Comparison of ENCODE assay signal across 9 cellular contexts in genomic region chr15:51874751-51875644, GRCh38. TPM values are rescaled to one million over a fixed set of nuclear protein-coding genes. Genes with fewer than 3 reads are reported as not detected.
DNase-seq lines count a peak whose midpoint lies in the region; ATAC-seq, FAIRE-seq and TF ChIP-seq lines count a peak whose summit lies in the region.
"Had no signal": no experiment of that assay in that cellular context is flagged by ENCODE, and none has a peak within 500 bp of the region (broad histone marks: within the 10 kb centered on the region; RNA-seq: fewer than 3 reads in every experiment).

No MANE protein-coding gene starts in this region.

- peak overlapping the region; percentile 63 for H3K4me2 ChIP-seq in endothelial cell of umbilical vein (ENCODE audit: insufficient read depth, low read length)

- H3K4me3 ChIP-seq in AG10803 (ENCODE audit: low read length) (no peak overlapping the region), endothelial cell of umbilical vein (replicated peaks in 1 of 3; ENCODE audit: insufficient read depth in 1 of 3, low read depth in 1 of 3, low read length in 3 of 3) (no peak overlapping the region), mucosa of rectum (ENCODE audit: low read length in 2 of 2) (no peak overlapping the region)

- peak overlapping the region; percentile 75 for H3K9ac ChIP-seq in endothelial cell of umbilical vein (replicated peaks; ENCODE audit: extremely low read depth, insufficient read depth, low read length)
- no peak overlapping the region for H3K9ac ChIP-seq in mucosa of rectum (ENCODE audit: low read depth in 1 of 2, low read length in 2 of 2)

- H4K20me1 ChIP-seq in endothelial cell of umbilical vein (replicated peaks; ENCODE audit: control insufficient read depth, extremely low read depth, insufficient read depth, low read length) = no peaks in the 10 kb centered on the region

- H3K4me3 Mint-ChIP-seq in CD4-positive, alpha-beta T cell = no peak overlapping the region
- H3K4me3 Mint-ChIP-seq: activated naive CD8-positive, alpha-beta T cell had no signal

- H3K27me3 Mint-ChIP-seq in CD4-positive, alpha-beta T cell = no peaks in the 10 kb centered on the region
- H3K27me3 Mint-ChIP-seq: activated naive CD8-positive, alpha-beta T cell had no signal

- H3K27me3 ChIP-seq in endothelial cell of umbilical vein (ENCODE audit: control insufficient read depth in 2 of 2, insufficient read depth in 2 of 2, low read length in 2 of 2) (no peaks in the 10 kb centered on the region), mucosa of rectum (ENCODE audit: control insufficient read depth in 2 of 2, insufficient read depth in 2 of 2, low read length in 2 of 2) (no peaks in the 10 kb centered on the region)
- no peaks in the 10 kb centered on the region for H3K27me3 ChIP-seq in CD4-positive, alpha-beta T cell (ENCODE audit: control insufficient read depth, insufficient read depth, low read length)

- peaks cover 75% of the 10 kb centered on the region for H3K36me3 Mint-ChIP-seq in CD4-positive, alpha-beta T cell (ENCODE audit: low read depth)

- no peaks in the 10 kb centered on the region for H3K9me1 ChIP-seq in endothelial cell of umbilical vein (replicated peaks; ENCODE audit: control insufficient read depth, extremely low read depth, insufficient read depth, low read length)

- BruUV-seq in endothelial cell of umbilical vein (replicated peaks; lab: Mats Ljungman, UMichigan) = no TSS peak

- no peaks in the 10 kb centered on the region for H3K9me3 Mint-ChIP-seq in CD4-positive, alpha-beta T cell

- dilution Hi-C loops in endothelial cell of umbilical vein (cut with MboI; ENCODE audit: extremely low pct_ligation_motif_present, low sequenced_read_pairs) = no loop called here

- ATAC-seq in GM19351 (IDR thresholded peaks at IDR 0.05; ENCODE audit: unreplicated experiment) = no peak
- ATAC-seq in GM21367 (IDR thresholded peaks at IDR 0.05; ENCODE audit: unreplicated experiment) = no peak
- no peak for ATAC-seq in CD4-positive, alpha-beta T cell (ENCODE audit: poor library complexity)
- ATAC-seq in GM21360 (IDR thresholded peaks at IDR 0.05; ENCODE audit: unreplicated experiment) = no peak

- peak overlapping the region; percentile 98 for H3K27ac ChIP-seq in endothelial cell of umbilical vein (ENCODE audit: insufficient read depth, low read depth, low read length)
- peak overlapping the region; percentile 65 to 69 for H3K27ac ChIP-seq in mucosa of rectum (ENCODE audit: low read depth in 2 of 2, low read length in 2 of 2)
- no peak overlapping the region for H3K27ac ChIP-seq in CD4-positive, alpha-beta T cell (ENCODE audit: low read depth, low read length)

- no peak overlapping the region for H2AFZ ChIP-seq in endothelial cell of umbilical vein (ENCODE audit: low read depth, low read length)

- POLR2A ChIA-PET in endothelial cell of umbilical vein (lab: Charles Lee) = no interaction called here
- POLR2A ChIA-PET in CD4-positive, alpha-beta T cell (lab: Charles Lee) = no interaction called here

- H3K36me3 ChIP-seq in endothelial cell of umbilical vein (ENCODE audit: control insufficient read depth in 2 of 2, extremely low read depth in 1 of 2, insufficient read depth in 2 of 2, low read length in 2 of 2) (peaks cover 0 to 7% of the 10 kb centered on the region in 2 experiments), mucosa of rectum (ENCODE audit: control insufficient read depth in 2 of 2, insufficient read depth in 2 of 2, low read length in 2 of 2) (peaks cover 7 to 14% of the 10 kb centered on the region in 2 donors)

- H3K79me2 ChIP-seq in endothelial cell of umbilical vein (ENCODE audit: control insufficient read depth, insufficient read depth, low read length) = peaks cover 24% of the 10 kb centered on the region

- peaks cover 21% of the 10 kb centered on the region for H3K4me1 Mint-ChIP-seq in CD4-positive, alpha-beta T cell (ENCODE audit: low read depth)

- DNase-seq in AG10803 (ENCODE audit: low read depth) (peak; percentile 97), NCI-H524 treated with DMSO at 0.1 percent for 48 hours (lab: John Stamatoyannopoulos, UW) (peak; percentile 14), endothelial cell of umbilical vein (ENCODE audit: low read depth, low spot score) (peak; percentile 92)
- DNase-seq in CD4-positive, alpha-beta T cell = no peak

- FAIRE-seq in endothelial cell of umbilical vein (lab: Jason Lieb, UNC) = peak; percentile 83

- TF ChIP-seq POLR2A in endothelial cell of umbilical vein (IDR thresholded peaks at IDR 0.05; ENCODE audit: low read depth, low read length) = no peak

- H3K9me3 ChIP-seq in endothelial cell of umbilical vein (replicated peaks; ENCODE audit: control insufficient read depth, insufficient read depth, low read length) (no peaks in the 10 kb centered on the region), mucosa of rectum (ENCODE audit: control insufficient read depth in 2 of 2, low read length in 2 of 2) (no peaks in the 10 kb centered on the region)
- H3K9me3 ChIP-seq in CD4-positive, alpha-beta T cell (ENCODE audit: control insufficient read depth, low read length) = no peaks in the 10 kb centered on the region

- TF ChIP-seq CTCF in AG10803 (conservative IDR thresholded peaks at IDR 0.05; ENCODE audit: low read length) (no peak), endothelial cell of umbilical vein (IDR thresholded peaks at IDR 0.05; ENCODE audit: extremely low read depth in 1 of 2, insufficient read depth in 1 of 2, low read depth in 1 of 2, low read length in 2 of 2) (no peak)
- TF ChIP-seq CTCF in CD4-positive, alpha-beta T cell (IDR thresholded peaks at IDR 0.05) = no peak

- peaks cover 42% of the 10 kb centered on the region for H3K4me1 ChIP-seq in endothelial cell of umbilical vein (ENCODE audit: control insufficient read depth, extremely low read depth, insufficient read depth, low read length)
- H3K4me1 ChIP-seq in mucosa of rectum (ENCODE audit: control insufficient read depth in 2 of 2, insufficient read depth in 2 of 2, low read length in 2 of 2) = peaks cover 16 to 28% of the 10 kb centered on the region in 2 donors

- no peak overlapping the region for H3K27ac Mint-ChIP-seq in CD4-positive, alpha-beta T cell
- H3K27ac Mint-ChIP-seq: activated naive CD8-positive, alpha-beta T cell had no signal

- CTCF ChIA-PET in endothelial cell of umbilical vein (lab: Charles Lee) = interaction anchor here (0.6 to 2.3 kb wide), 6 partner anchors 14 to 98 kb away, joined by 3 to 7 read pairs (median 6); no protein-coding TSS in a partner anchor
- CTCF ChIA-PET in CD4-positive, alpha-beta T cell (lab: Charles Lee) = interaction anchor here (1.2 to 1.3 kb wide), 2 partner anchors 14 to 16 kb away, joined by 3 read pairs; no protein-coding TSS in a partner anchor

- intact Hi-C loops in endothelial cell of umbilical vein (cut with micrococcal nuclease) = loop anchor here (1.0 to 5.0 kb wide), 4 partner anchors 29 to 617 kb away; no protein-coding TSS in a partner anchor
- intact Hi-C loops in CD4-positive, alpha-beta T cell (cut with DNase I, micrococcal nuclease) = no loop called here

TF ChIP-seq in endothelial cell of umbilical vein, 7 proteins besides CTCF, POLR2A, EP300 and RAD21:
- TF ChIP-seq GATA2 (IDR thresholded peaks at IDR 0.05; ENCODE audit: insufficient read depth, insufficient read length, low read depth, low read length) = no peak
- no peak for TF ChIP-seq MYC (IDR thresholded peaks at IDR 0.05; ENCODE audit: low read depth, low read length)
- TF ChIP-seq, protein P1, sequence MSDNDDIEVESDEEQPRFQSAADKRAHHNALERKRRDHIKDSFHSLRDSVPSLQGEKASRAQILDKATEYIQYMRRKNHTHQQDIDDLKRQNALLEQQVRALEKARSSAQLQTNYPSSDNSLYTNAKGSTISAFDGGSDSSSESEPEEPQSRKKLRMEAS (IDR thresholded peaks at IDR 0.05; ENCODE audit: insufficient read depth, insufficient read length) = no peak
- peak; percentile 84 for TF ChIP-seq JUN (IDR thresholded peaks at IDR 0.05; ENCODE audit: borderline replicate concordance, insufficient read depth, insufficient read length, low read depth)
- no peak for TF ChIP-seq POLR2AphosphoS5 (IDR thresholded peaks at IDR 0.05; ENCODE audit: insufficient read depth, low read depth, low read length)
- peak; percentile 84 for TF ChIP-seq FOS (IDR thresholded peaks at IDR 0.05; ENCODE audit: borderline replicate concordance, insufficient read depth, low read length)
- no peak for TF ChIP-seq EZH2 (IDR thresholded peaks at IDR 0.05; ENCODE audit: borderline replicate concordance, low read depth, low read length, severe bottlenecking)
TF ChIP-seq in endothelial cell of umbilical vein: peak in this region for 2.

RNA-seq across cellular contexts. Expression of gene TMOD3, which starts 45.5 kb away (rescaled TPM):
- 63.7 and 64.3 TPM in 2 replicates for total RNA-seq in endothelial cell of umbilical vein
- polyA plus RNA-seq in endothelial cell of umbilical vein = 7.6 and 10.4 TPM in 2 replicates
- polyA plus RNA-seq in endothelial cell of umbilical vein (2011; cell fraction: cytosol; rRNA removed) = 11.2 and 12.1 TPM in 2 replicates
- 11.2 and 15.0 TPM in 2 replicates for polyA plus RNA-seq in endothelial cell of umbilical vein (2011; cell fraction: nucleus; rRNA removed)
- 23.2 and 28.8 TPM in 2 replicates for polyA plus RNA-seq in endothelial cell of umbilical vein (2012)
- 24.7 and 41.7 TPM in 2 replicates for polyA minus RNA-seq in endothelial cell of umbilical vein
- polyA minus RNA-seq in endothelial cell of umbilical vein (2011; cell fraction: cytosol; rRNA and poly(A)+ RNA removed) = 17.8 TPM
- polyA minus RNA-seq in endothelial cell of umbilical vein (2011; cell fraction: nucleus; rRNA and poly(A)+ RNA removed) = 42.3 and 50.2 TPM in 2 replicates
- total RNA-seq in CD4-positive, alpha-beta T cell = 10 to 100 TPM; 37.6 to 39.0 TPM

Comparison
In these comparisons a context has a peak if more than half of its experiments do, and no peak if none do; other contexts are left out.
1. DNase-seq: peak in AG10803 (single experiment), NCI-H524 treated with DMSO at 0.1 percent for 48 hours (single experiment) and endothelial cell of umbilical vein (single experiment); none in CD4-positive, alpha-beta T cell (0 of 10).